ENCODE assay signal across 9 cellular contexts in the genomic region with DNA sequence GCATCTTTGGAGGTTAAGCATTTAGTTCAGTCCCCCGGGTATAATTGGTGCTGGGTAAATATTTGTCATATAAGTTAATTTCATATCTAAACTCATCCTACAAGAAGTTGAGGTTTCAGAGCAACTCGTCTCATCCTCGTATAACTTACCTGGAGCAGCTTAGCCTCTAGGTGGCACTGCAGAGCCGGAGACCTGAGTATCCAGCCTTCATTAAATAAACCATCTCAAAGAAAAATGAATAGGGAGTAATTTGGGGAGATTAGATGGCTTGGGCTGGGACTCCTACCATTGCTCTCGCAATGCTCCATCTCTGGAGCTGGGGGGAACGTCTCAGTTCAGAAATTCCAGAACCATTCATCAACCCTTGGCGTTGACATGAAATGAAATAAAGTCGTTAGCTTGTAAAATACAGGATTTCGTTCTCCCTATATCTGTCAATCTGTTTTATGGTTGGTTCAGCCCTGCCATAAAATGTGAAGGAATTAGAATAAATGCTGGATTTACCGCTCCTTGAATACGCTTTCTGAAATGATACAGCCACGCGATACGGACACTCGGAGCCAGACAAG.
DNase-seq lines count a peak whose midpoint lies in the region; ATAC-seq, FAIRE-seq and TF ChIP-seq lines count a peak whose summit lies in the region.
"Had no signal": no experiment of that assay in that cellular context is flagged by ENCODE, and none has a peak within 500 bp of the region (broad histone marks: within the 10 kb centered on the region; RNA-seq: fewer than 3 reads in every experiment).

No MANE protein-coding gene starts in this region.

- no peaks in the 10 kb centered on the region for H3K79me2 ChIP-seq in GM12878 (ENCODE audit: control insufficient read depth, insufficient read depth, low read length)

- no peaks in the 10 kb centered on the region for H3K9me3 Mint-ChIP-seq in nephron progenitor cell
- H3K9me3 Mint-ChIP-seq: dendritic cell treated with granulocyte-macrophage colony-stimulating factor and Interleukin-4, amounts not matched to agents 40 ng/mL and 50 ng/mL, for 4 days had no signal

- DNase-seq in AG09309 (ENCODE audit: low read depth) (no peak), NCI-H748 (lab: John Stamatoyannopoulos, UW; ENCODE audit: unreplicated experiment) (peak; percentile 71), GM12878 (ENCODE audit: low read depth, low spot score) (no peak), nephron progenitor cell (peak; percentile 69), hippocampal formation (lab: John Stamatoyannopoulos, UW) (no peak), globus pallidus (ENCODE audit: low spot score) (no peak)
- DNase-seq in effector CD8-positive, alpha-beta T cell (lab: John Stamatoyannopoulos, UW): no peak

- H3K27me3 ChIP-seq in GM12878 (replicated peaks in 1 of 2; ENCODE audit: control insufficient read depth in 2 of 2, insufficient read depth in 2 of 2, low read length in 1 of 2): no peaks in the 10 kb centered on the region

- intact Hi-C loops in GM12878 (cut with micrococcal nuclease; ENCODE audit: unreplicated experiment): loop anchor here (5.0 kb wide), 1 partner anchor 311 kb away; a partner anchor contains a TSS

- H3K36me3 ChIP-seq in GM12878 (ENCODE audit: control insufficient read depth in 2 of 2, insufficient read depth in 2 of 2, low read length in 1 of 2): no peaks in the 10 kb centered on the region

- peaks cover 4% of the 10 kb centered on the region for H3K4me1 Mint-ChIP-seq in nephron progenitor cell

- no peak for TF ChIP-seq EP300 in GM12878 (IDR thresholded peaks at IDR 0.05; ENCODE audit: borderline replicate concordance in 1 of 2, control insufficient read depth in 1 of 2, low read depth in 2 of 2, low read length in 2 of 2)

- no peak overlapping the region for H3K4me3 Mint-ChIP-seq in nephron progenitor cell
- H3K4me3 Mint-ChIP-seq: dendritic cell treated with granulocyte-macrophage colony-stimulating factor and Interleukin-4, amounts not matched to agents 40 ng/mL and 50 ng/mL, for 4 days had no signal

- H3K9ac ChIP-seq in GM12878 (ENCODE audit: control insufficient read depth, insufficient read depth, low read length): no peak overlapping the region

- RAD21 ChIA-PET in GM12878 (lab: Charles Lee; ENCODE audit: unreplicated experiment): interaction anchor here (1.2 to 1.4 kb wide), 2 partner anchors 21 to 721 kb away, joined by 3 read pairs; no protein-coding TSS in a partner anchor

- no peak for FAIRE-seq in GM12878 (lab: Jason Lieb, UNC)

- SMC1A ChIA-PET in GM12878 (lab: Charles Lee; ENCODE audit: uncharacterized antibody, unreplicated experiment): interaction anchor here (1.0 to 1.5 kb wide), 2 partner anchors 78 to 721 kb away, joined by 3 read pairs; no protein-coding TSS in a partner anchor

- CTCF ChIA-PET in GM12878 (lab: Yijun Ruan, JAX): interaction anchor here (1.0 to 3.4 kb wide), 19 partner anchors 9 to 1767 kb away, joined by 3 to 18 read pairs (median 5); no protein-coding TSS in a partner anchor

- H3K4me3 ChIP-seq in AG09309 (ENCODE audit: control insufficient read depth, low read depth, low read length) (no peak overlapping the region), GM12878 (no peak overlapping the region)

- TF ChIP-seq CTCF in AG09309 (IDR thresholded peaks at IDR 0.05; ENCODE audit: control insufficient read depth, insufficient read depth, low read depth, low read length, missing control alignments) (peak; percentile 44), GM12873 (IDR thresholded peaks at IDR 0.05; ENCODE audit: insufficient read depth, low read depth, low read length, missing control alignments) (peak; percentile 72), GM12878 (IDR thresholded peaks at IDR 0.05 in 2 of 3, conservative IDR thresholded peaks at IDR 0.05 in 1 of 3; ENCODE audit: control insufficient read depth in 2 of 3, extremely low read depth in 1 of 3, insufficient read depth in 1 of 3, low read depth in 3 of 3, low read length in 3 of 3) (peak; percentile 57 to 70 (median 69)), nephron progenitor cell (IDR thresholded peaks at IDR 0.05) (peak; percentile 78)

- peak; percentile 64 for ATAC-seq in GM12878

- H3K4me1 ChIP-seq in GM12878 (ENCODE audit: control insufficient read depth, insufficient read depth, low read length): no peaks in the 10 kb centered on the region

- POLR2A ChIA-PET in GM12878 (lab: Charles Lee): no interaction called here

- no peaks in the 10 kb centered on the region for H4K20me1 ChIP-seq in GM12878 (ENCODE audit: control insufficient read depth, insufficient read depth)

- BruUV-seq in GM12878 (replicated peaks; lab: Mats Ljungman, UMichigan): no TSS peak

- no peaks in the 10 kb centered on the region for H3K36me3 Mint-ChIP-seq in nephron progenitor cell (ENCODE audit: low read depth)

- H3K27ac ChIP-seq in GM12878 (ENCODE audit: control insufficient read depth, insufficient read depth): no peak overlapping the region

- no peak for TF ChIP-seq POLR2A in GM12878 (IDR thresholded peaks at IDR 0.05; ENCODE audit: low read depth, low read length)

- H3K27ac Mint-ChIP-seq in nephron progenitor cell: no peak overlapping the region
- H3K27ac Mint-ChIP-seq: dendritic cell treated with granulocyte-macrophage colony-stimulating factor and Interleukin-4, amounts not matched to agents 40 ng/mL and 50 ng/mL, for 4 days had no signal

- in situ Hi-C loops in GM12878 (cut with MboI): no loop called here

- H2AFZ ChIP-seq in GM12878 (ENCODE audit: control insufficient read depth, low read depth, low read length): no peak overlapping the region

- H3K4me2 ChIP-seq in GM12878 (ENCODE audit: control insufficient read depth, insufficient read depth): no peak overlapping the region

- no peaks in the 10 kb centered on the region for H3K9me3 ChIP-seq in GM12878 (replicated peaks; ENCODE audit: control insufficient read depth, insufficient read depth, low read length)

- 42% methylated on average over 15 of the region's 15 CpGs for WGBS in GM12878 (ENCODE audit: insufficient coverage, insufficient replicate concordance, low lambda C conversion rate, missing lambda C conversion rate)

- peak; percentile 39 for TF ChIP-seq RAD21 in GM12878 (IDR thresholded peaks at IDR 0.05; ENCODE audit: insufficient read depth, low read depth, low read length)

- peaks cover 15% of the 10 kb centered on the region for H3K27me3 Mint-ChIP-seq in nephron progenitor cell (ENCODE audit: low read depth, poor library complexity)
- H3K27me3 Mint-ChIP-seq: dendritic cell treated with granulocyte-macrophage colony-stimulating factor and Interleukin-4, amounts not matched to agents 40 ng/mL and 50 ng/mL, for 4 days had no signal

TF ChIP-seq in GM12878, 131 proteins besides CTCF, POLR2A, EP300 and RAD21:
- TF ChIP-seq SMC3 (IDR thresholded peaks at IDR 0.05; ENCODE audit: borderline replicate concordance, low read length): peak; percentile 16; the same call in 1 of the 2 replicates
- TF ChIP-seq RCOR1 (conservative IDR thresholded peaks at IDR 0.05; ENCODE audit: low read depth, low read length): no peak
- TF ChIP-seq, protein P1, sequence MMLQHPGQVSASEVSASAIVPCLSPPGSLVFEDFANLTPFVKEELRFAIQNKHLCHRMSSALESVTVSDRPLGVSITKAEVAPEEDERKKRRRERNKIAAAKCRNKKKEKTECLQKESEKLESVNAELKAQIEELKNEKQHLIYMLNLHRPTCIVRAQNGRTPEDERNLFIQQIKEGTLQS (IDR thresholded peaks at IDR 0.05; ENCODE audit: borderline replicate concordance, extremely low read depth, low read depth, low read length): no peak
- no peak for TF ChIP-seq RFX5 (IDR thresholded peaks at IDR 0.05; ENCODE audit: low read depth, low read length)
- TF ChIP-seq CREB1 (IDR thresholded peaks at IDR 0.05; ENCODE audit: low read depth): no peak
- no peak for TF ChIP-seq ZNF217 (IDR thresholded peaks at IDR 0.05)

Comparison
In these comparisons a context has a peak if more than half of its experiments do, and no peak if none do; other contexts are left out.
1. DNase-seq: peak in NCI-H748 (single experiment) and nephron progenitor cell (single experiment); none in AG09309 (single experiment), GM12878 (single experiment), effector CD8-positive, alpha-beta T cell (single experiment), hippocampal formation (0 of 2) and globus pallidus (single experiment).
2. Peak in every context shown above with its lines, with median percentiles within 50 percentile points of each other: CTCF ChIP-seq.